ENCODE assay signal across 10 cellular contexts in the genomic region with DNA sequence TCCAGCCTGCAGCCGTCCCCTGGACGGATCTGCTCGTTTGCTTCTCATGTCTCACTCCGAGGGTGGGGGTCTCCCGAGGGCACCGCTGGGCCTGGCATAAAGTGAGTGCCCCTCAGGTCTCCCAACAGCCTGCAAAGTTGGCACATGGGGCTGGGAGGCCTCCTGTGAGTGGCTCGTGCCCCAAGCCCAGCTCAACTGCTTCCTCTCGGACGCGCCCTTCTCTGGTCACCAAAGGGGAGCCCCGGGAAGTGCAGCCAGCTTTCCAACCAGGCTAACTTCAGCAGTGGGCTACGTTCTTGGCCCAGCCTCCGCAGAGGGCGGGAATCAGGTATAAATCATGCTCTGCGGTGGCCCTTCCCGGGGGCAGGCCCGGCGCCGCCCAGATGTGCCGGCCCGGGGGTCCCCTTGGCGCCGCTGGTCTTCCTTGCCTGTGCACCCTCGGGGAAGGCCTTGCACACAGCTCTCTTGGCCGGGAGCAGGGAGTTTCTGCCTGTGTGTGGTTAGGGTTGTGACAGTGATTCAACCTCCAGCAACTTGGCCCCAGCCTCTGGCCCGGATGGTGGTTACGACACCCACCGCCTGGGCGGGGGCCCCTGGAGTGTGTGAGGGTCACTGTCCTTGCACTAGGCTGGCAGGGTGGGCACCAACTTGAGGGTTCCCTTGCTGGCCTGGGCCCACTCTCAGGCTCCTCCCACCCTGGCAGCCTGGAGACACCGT. TPM values are rescaled to one million over a fixed set of nuclear protein-coding genes. Genes with fewer than 3 reads are reported as not detected.
A peak's percentile ranks its signal among the peaks of the same experiment; 100 is the strongest.
DNase-seq lines count a peak whose midpoint lies in the region; ATAC-seq lines count a peak whose summit lies in the region.
"Had no signal": no experiment of that assay in that cellular context is flagged by ENCODE, and none has a peak within 500 bp of the region (broad histone marks: within the 10 kb centered on the region; RNA-seq: fewer than 3 reads in every experiment).

No MANE protein-coding gene starts in this region.

- H2BK120ac ChIP-seq in mesenchymal stem cell (ENCODE audit: low read depth, low read length): no peak overlapping the region

- H2AFZ ChIP-seq in mesenchymal stem cell (ENCODE audit: low read depth, low read length): no peak overlapping the region

- peaks cover 81% of the 10 kb centered on the region for H3K4me1 ChIP-seq in mesenchymal stem cell (ENCODE audit: control insufficient read depth, insufficient read depth, low read depth, low read length)
- no peaks in the 10 kb centered on the region for H3K4me1 ChIP-seq in CD4-positive, alpha-beta memory T cell (ENCODE audit: insufficient read depth, low read length)

- no peak overlapping the region for H3K27ac ChIP-seq in mesenchymal stem cell (ENCODE audit: low read length, poor library complexity, severe bottlenecking)
- H3K27ac ChIP-seq in CD4-positive, alpha-beta memory T cell (ENCODE audit: low read depth, low read length): no peak overlapping the region

- ATAC-seq in HG02642 (IDR thresholded peaks at IDR 0.05; ENCODE audit: poor library complexity, unreplicated experiment) (no peak), HG02973 (IDR thresholded peaks at IDR 0.05; ENCODE audit: unreplicated experiment) (no peak), HG02840 (IDR thresholded peaks at IDR 0.05; ENCODE audit: low FRiP score, unreplicated experiment) (no peak)

- no peak overlapping the region for H3K23ac ChIP-seq in mesenchymal stem cell (ENCODE audit: low read length in 2 of 2)

- H3K36me3 ChIP-seq in MG63: 0 out of 2 replicates have a peak, but pooled peaks cover 3% of the 10 kb centered on the region
- peaks cover 0 to 20% of the 10 kb centered on the region in 2 experiments for H3K36me3 ChIP-seq in mesenchymal stem cell (ENCODE audit: control insufficient read depth in 1 of 2, insufficient read depth in 2 of 2, low read depth in 1 of 2, low read length in 2 of 2)
- no peaks in the 10 kb centered on the region for H3K36me3 ChIP-seq in CD4-positive, alpha-beta memory T cell (ENCODE audit: insufficient read depth, low read length)

- CTCF ChIA-PET in CD4-positive, alpha-beta memory T cell (lab: Charles Lee; ENCODE audit: partially characterized antibody): interaction anchor here (1.1 kb wide), 1 partner anchor 10 kb away, joined by 3 read pairs; no protein-coding TSS in a partner anchor

- H4K8ac ChIP-seq in mesenchymal stem cell (ENCODE audit: low read length): no peak overlapping the region

- H3K18ac ChIP-seq in mesenchymal stem cell (ENCODE audit: low read depth in 1 of 2, low read length in 2 of 2): peak overlapping the region in 1 of 2 experiments; percentile 2

- H3K4ac ChIP-seq in mesenchymal stem cell (ENCODE audit: low read depth in 1 of 2, low read length in 2 of 2): no peak overlapping the region

- H3K4me1 Mint-ChIP-seq in dendritic cell treated with granulocyte-macrophage colony-stimulating factor and Interleukin-4, amounts not matched to agents 40 ng/mL and 50 ng/mL, for 4 days (ENCODE audit: low read depth): peaks cover 71% of the 10 kb centered on the region
- H3K4me1 Mint-ChIP-seq in CD4-positive, alpha-beta memory T cell: peaks cover 0 to 1% (median 0%) of the 10 kb centered on the region in 4 donors
- H3K4me1 Mint-ChIP-seq: CD4-positive, CD25-positive, alpha-beta regulatory T cell had no signal

- intact Hi-C loops in dendritic cell treated with granulocyte-macrophage colony-stimulating factor and Interleukin-4, amounts not matched to agents 40 ng/mL and 50 ng/mL, for 4 days (cut with micrococcal nuclease): no loop called here
- intact Hi-C loops in CD4-positive, alpha-beta memory T cell (cut with micrococcal nuclease): no loop called here

- peaks cover 43% of the 10 kb centered on the region for H3K36me3 Mint-ChIP-seq in dendritic cell treated with granulocyte-macrophage colony-stimulating factor and Interleukin-4, amounts not matched to agents 40 ng/mL and 50 ng/mL, for 4 days (ENCODE audit: low read depth)
- H3K36me3 Mint-ChIP-seq in CD4-positive, alpha-beta memory T cell: no peaks in the 10 kb centered on the region
- H3K36me3 Mint-ChIP-seq: CD4-positive, CD25-positive, alpha-beta regulatory T cell had no signal

- peak overlapping the region; percentile 63 for H3K27ac Mint-ChIP-seq in dendritic cell treated with granulocyte-macrophage colony-stimulating factor and Interleukin-4, amounts not matched to agents 40 ng/mL and 50 ng/mL, for 4 days
- peak overlapping the region in 2 of 7 donors; percentile 36 to 42 for H3K27ac Mint-ChIP-seq in CD4-positive, alpha-beta memory T cell

- H3K4me2 ChIP-seq in mesenchymal stem cell (ENCODE audit: low read length, poor library complexity, severe bottlenecking): no peak overlapping the region

- no peaks in the 10 kb centered on the region for H3K9me3 Mint-ChIP-seq in dendritic cell treated with granulocyte-macrophage colony-stimulating factor and Interleukin-4, amounts not matched to agents 40 ng/mL and 50 ng/mL, for 4 days
- H3K9me3 Mint-ChIP-seq in CD4-positive, alpha-beta memory T cell: no peaks in the 10 kb centered on the region
- H3K9me3 Mint-ChIP-seq: CD4-positive, CD25-positive, alpha-beta regulatory T cell had no signal

- H3K9me3 ChIP-seq in MG63: no peaks in the 10 kb centered on the region
- H3K9me3 ChIP-seq in mesenchymal stem cell (ENCODE audit: control insufficient read depth, low read length): no peaks in the 10 kb centered on the region
- H3K9me3 ChIP-seq in CD4-positive, alpha-beta memory T cell (ENCODE audit: control insufficient read depth in 1 of 2, low read length in 2 of 2): no peaks in the 10 kb centered on the region

- peak overlapping the region; percentile 37 for H3K9ac ChIP-seq in mesenchymal stem cell (ENCODE audit: low read length)

- no peak overlapping the region for H2BK12ac ChIP-seq in mesenchymal stem cell (ENCODE audit: low read length in 2 of 2)

- H3K79me1 ChIP-seq in mesenchymal stem cell (replicated peaks; ENCODE audit: low read length, poor library complexity, severe bottlenecking): peaks cover 24% of the 10 kb centered on the region

- peak overlapping the region; percentile 40 for H3K4me3 Mint-ChIP-seq in dendritic cell treated with granulocyte-macrophage colony-stimulating factor and Interleukin-4, amounts not matched to agents 40 ng/mL and 50 ng/mL, for 4 days
- no peak overlapping the region for H3K4me3 Mint-ChIP-seq in CD4-positive, alpha-beta memory T cell
- H3K4me3 Mint-ChIP-seq: CD4-positive, CD25-positive, alpha-beta regulatory T cell had no signal

- no peak overlapping the region for H2AK5ac ChIP-seq in mesenchymal stem cell (ENCODE audit: low read length, severe bottlenecking)

- H2BK5ac ChIP-seq in mesenchymal stem cell (ENCODE audit: low read depth, low read length, poor library complexity, severe bottlenecking): no peak overlapping the region

- H3K27me3 ChIP-seq in MG63 (no peaks in the 10 kb centered on the region), mesenchymal stem cell (ENCODE audit: control insufficient read depth in 1 of 2, insufficient read depth in 1 of 2, low read length in 2 of 2) (no peaks in the 10 kb centered on the region)
- H3K27me3 ChIP-seq in CD4-positive, alpha-beta memory T cell (ENCODE audit: insufficient read depth, low read length): no peaks in the 10 kb centered on the region

- 86% methylated on average over 30 of the region's 30 CpGs for WGBS in mesenchymal stem cell

- DNase-seq in AG08396 (ENCODE audit: low spot score) (peak; percentile 94), MG63 (peak; percentile 92), mesenchymal stem cell (peak; percentile 40)
- DNase-seq in CD4-positive, alpha-beta memory T cell: no peak
- DNase-seq: activated CD8-positive, alpha-beta memory T cell treated with anti-CD3 and anti-CD28 coated beads, Interleukin-2, amount 50 U/mL, for 48 hours; CD4-positive, CD25-positive, alpha-beta regulatory T cell had no signal

- H4K91ac ChIP-seq in mesenchymal stem cell (ENCODE audit: low read length): peak overlapping the region; percentile 7

- no peak overlapping the region for H3K14ac ChIP-seq in mesenchymal stem cell (ENCODE audit: low read length in 2 of 2)

- H3K4me3 ChIP-seq in MG63 (no peak overlapping the region), mesenchymal stem cell (ENCODE audit: insufficient read depth in 1 of 2, low read depth in 1 of 2, low read length in 2 of 2) (peak overlapping the region in 1 of 2 experiments; percentile 60)
- no peak overlapping the region for H3K4me3 ChIP-seq in CD4-positive, alpha-beta memory T cell (ENCODE audit: low read length in 2 of 2)

- H2BK15ac ChIP-seq in mesenchymal stem cell (ENCODE audit: low read depth, poor library complexity, severe bottlenecking): no peak overlapping the region

- POLR2A ChIA-PET in CD4-positive, alpha-beta memory T cell (lab: Charles Lee; ENCODE audit: partially characterized antibody): interaction anchor here (1.1 kb wide), 1 partner anchor 159 kb away, joined by 3 read pairs; no protein-coding TSS in a partner anchor

- no peaks in the 10 kb centered on the region for H3K27me3 Mint-ChIP-seq in dendritic cell treated with granulocyte-macrophage colony-stimulating factor and Interleukin-4, amounts not matched to agents 40 ng/mL and 50 ng/mL, for 4 days
- H3K27me3 Mint-ChIP-seq in CD4-positive, alpha-beta memory T cell: no peaks in the 10 kb centered on the region
- H3K27me3 Mint-ChIP-seq: CD4-positive, CD25-positive, alpha-beta regulatory T cell had no signal

RNA-seq across cellular contexts. Expression of gene CEBPG, which starts 20.7 kb away (rescaled TPM):
- 21.2 and 42.1 TPM in 2 replicates for total RNA-seq in MG63 (2014; rRNA removed; shearing (Covaris generic); ENCODE audit: low replicate concordance)
- polyA plus RNA-seq in mesenchymal stem cell (2013, experiment 1 of 2): 12.3 TPM
- 12.5 TPM for polyA plus RNA-seq in mesenchymal stem cell (2013, experiment 2 of 2)
- total RNA-seq in CD4-positive, alpha-beta memory T cell: 10 to 100 TPM; 26.9 to 27.2 TPM
- 10 to 100 TPM in 1 of 2 donors, 1 to 10 TPM in 1; 8.9 to 13.3 TPM for polyA plus RNA-seq in CD4-positive, alpha-beta memory T cell

Comparison
In these comparisons a context has a peak if more than half of its experiments do, and no peak if none do; other contexts are left out.
1. DNase-seq: peak in AG08396 (single experiment), MG63 (single experiment) and mesenchymal stem cell (single experiment); none in CD4-positive, alpha-beta memory T cell (0 of 5).